Comparison of ENCODE assay signal across 1 cellular context in genomic region chr19:50890422-50891252, GRCh38.
TF ChIP-seq lines count a peak whose summit lies in the region.

No MANE protein-coding gene starts in this region.

TF ChIP-seq in K562, 482 proteins besides CTCF, POLR2A, EP300 and RAD21:
- TF ChIP-seq TAF9B (IDR thresholded peaks at IDR 0.05; ENCODE audit: partially characterized antibody), result no peak
- no peak for TF ChIP-seq PHTF2 (CRISPR knock-in tag; IDR thresholded peaks at IDR 0.05)
- no peak for TF ChIP-seq MYBL2 (IDR thresholded peaks at IDR 0.05; ENCODE audit: low read depth)
- TF ChIP-seq MYBL2 (CRISPR knock-in tag; IDR thresholded peaks at IDR 0.05; ENCODE audit: borderline replicate concordance), result no peak
- TF ChIP-seq FOSL1 (tag; conservative IDR thresholded peaks at IDR 0.05), result peak; percentile 71
- no peak for TF ChIP-seq MGA (IDR thresholded peaks at IDR 0.05)
- TF ChIP-seq BRD9 (IDR thresholded peaks at IDR 0.05; ENCODE audit: low read depth, partially characterized antibody), result no peak
- TF ChIP-seq KDM1A (IDR thresholded peaks at IDR 0.05), result peak; percentile 43 to 58; a peak in 2 of 4 replicates
- TF ChIP-seq MAFK (IDR thresholded peaks at IDR 0.05; ENCODE audit: low read length), result no peak
- no peak for TF ChIP-seq U2AF2 (optimal IDR thresholded peaks at IDR 0.05; ENCODE audit: low read depth, low read length)
- no peak for TF ChIP-seq PRPF4 (IDR thresholded peaks at IDR 0.05; ENCODE audit: insufficient read depth, low read depth, low read length, poor library complexity, severe bottlenecking)
